In the genomic region with DNA sequence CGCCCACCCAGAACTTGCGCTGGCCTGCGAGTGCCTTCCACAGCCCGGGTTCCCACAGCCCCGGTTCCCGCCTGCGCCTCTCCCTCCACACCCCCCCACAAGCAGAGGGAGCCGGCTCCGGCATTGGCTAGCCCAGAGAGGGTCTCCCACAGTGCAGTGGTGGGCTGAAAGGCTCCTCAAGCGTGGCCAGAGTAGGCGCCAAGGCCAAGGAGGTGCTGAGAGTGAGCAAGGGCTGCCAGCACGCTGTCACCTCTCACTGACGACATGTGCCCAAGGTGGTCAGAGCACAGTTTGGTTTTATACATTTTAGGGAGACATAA, we compare ENCODE assay signal across 15 cellular contexts. TPM values are rescaled to one million over a fixed set of nuclear protein-coding genes. Genes with fewer than 3 reads are reported as not detected.
DNase-seq lines count a peak whose midpoint lies in the region; ATAC-seq and TF ChIP-seq lines count a peak whose summit lies in the region.
"Had no signal": no experiment of that assay in that cellular context is flagged by ENCODE, and none has a peak within 500 bp of the region (broad histone marks: within the 10 kb centered on the region; RNA-seq: fewer than 3 reads in every experiment).

No MANE protein-coding gene starts in this region.

- H3K4me2 ChIP-seq in neuronal stem cell (ENCODE audit: insufficient read depth, low read length, poor library complexity, severe bottlenecking): no peak overlapping the region

- no peak overlapping the region for H2AFZ ChIP-seq in neuronal stem cell (ENCODE audit: low read length)

- DNase-seq in H7 (peak; percentile 15), neuronal stem cell (ENCODE audit: low spot score) (no peak), suprapubic skin (ENCODE audit: low spot score in 2 of 2) (peak; percentile 49 to 76), Ammon's horn (ENCODE audit: low spot score) (no peak), NCI-H748 treated with DMSO at 0.1 percent for 48 hours (lab: John Stamatoyannopoulos, UW) (no peak)
- DNase-seq: C1 segment of cervical spinal cord; Calu3; CD4-positive, alpha-beta memory T cell; COR-L47; DMS53; DMS79 treated with DMSO at 0.1 percent for 48 hours; GF-D8; GOT3 had no signal

- no peak overlapping the region for H2BK12ac ChIP-seq in neuronal stem cell (ENCODE audit: low read length)

- TF ChIP-seq CTCF in suprapubic skin (IDR thresholded peaks at IDR 0.05): no peak

- H3K9ac ChIP-seq in neuronal stem cell (ENCODE audit: low read depth, low read length, poor library complexity): no peak overlapping the region

- H3K27me3 ChIP-seq in H7 (ENCODE audit: control insufficient read depth, insufficient read depth, low read length): no peaks in the 10 kb centered on the region
- H3K27me3 ChIP-seq in neuronal stem cell (ENCODE audit: control insufficient read depth in 3 of 3, insufficient read depth in 3 of 3, low read depth in 1 of 3, low read length in 3 of 3): no peaks in the 10 kb centered on the region
- no peaks in the 10 kb centered on the region for H3K27me3 ChIP-seq in suprapubic skin

- H3K23ac ChIP-seq in neuronal stem cell (ENCODE audit: low read depth, low read length, poor library complexity): no peak overlapping the region

- no peak overlapping the region for H2BK15ac ChIP-seq in neuronal stem cell (ENCODE audit: low read length)

- TF ChIP-seq POLR2A in suprapubic skin (IDR thresholded peaks at IDR 0.05): no peak

- no peak overlapping the region for H3K14ac ChIP-seq in neuronal stem cell (ENCODE audit: low read length)

- H3K4ac ChIP-seq in neuronal stem cell (ENCODE audit: low read length): no peak overlapping the region

- H3K9me3 ChIP-seq in neuronal stem cell (replicated peaks in 1 of 2; ENCODE audit: control insufficient read depth in 2 of 2, insufficient read depth in 1 of 2, low read depth in 1 of 2, low read length in 2 of 2) (peaks cover 0 to 7% of the 10 kb centered on the region in 2 donors), suprapubic skin (no peaks in the 10 kb centered on the region)

- no peak overlapping the region for H2AK5ac ChIP-seq in neuronal stem cell (ENCODE audit: low read depth, low read length)

- no peaks in the 10 kb centered on the region for H3K36me3 ChIP-seq in H7 (replicated peaks; ENCODE audit: control insufficient read depth, insufficient read depth, low read length)
- H3K36me3 ChIP-seq in neuronal stem cell (replicated peaks in 1 of 2; ENCODE audit: control insufficient read depth in 2 of 2, insufficient read depth in 2 of 2, low read length in 2 of 2): no peaks in the 10 kb centered on the region
- no peaks in the 10 kb centered on the region for H3K36me3 ChIP-seq in suprapubic skin

- no peak overlapping the region for H4K91ac ChIP-seq in neuronal stem cell (ENCODE audit: low read depth, low read length, poor library complexity)

- ATAC-seq in HG03439 (IDR thresholded peaks at IDR 0.05; ENCODE audit: unreplicated experiment): no peak
- ATAC-seq: HCT116 had no signal

- WGBS in neuronal stem cell (ENCODE audit: extremely low coverage in 2 of 2, insufficient read length in 2 of 2, insufficient replicate concordance in 1 of 2), 2 donors: no CpG with 5 or more reads among the region's 13 CpGs
- 100% methylated on average over 2 of the region's 13 CpGs for WGBS in suprapubic skin

- no peak overlapping the region for H2BK120ac ChIP-seq in neuronal stem cell (ENCODE audit: low read depth, low read length)

- no peak overlapping the region for H3K27ac ChIP-seq in neuronal stem cell (replicated peaks; ENCODE audit: low read length)
- no peak overlapping the region for H3K27ac ChIP-seq in suprapubic skin

- no peaks in the 10 kb centered on the region for H3K4me1 ChIP-seq in neuronal stem cell (ENCODE audit: control insufficient read depth in 2 of 2, insufficient read depth in 1 of 2, low read depth in 1 of 2, low read length in 2 of 2)
- no peaks in the 10 kb centered on the region for H3K4me1 ChIP-seq in suprapubic skin

- no peaks in the 10 kb centered on the region for H3K79me1 ChIP-seq in neuronal stem cell (ENCODE audit: low read depth, low read length)

- no peak for TF ChIP-seq EP300 in suprapubic skin (IDR thresholded peaks at IDR 0.05)

- no peak overlapping the region for H4K8ac ChIP-seq in neuronal stem cell (ENCODE audit: low read depth, low read length)

- peak overlapping the region; percentile 64 for H3K18ac ChIP-seq in neuronal stem cell (ENCODE audit: low read length)

- H2BK5ac ChIP-seq in neuronal stem cell (ENCODE audit: low read length): no peak overlapping the region

- H3K4me3 ChIP-seq in H7 (ENCODE audit: insufficient read depth, low read depth, low read length) (no peak overlapping the region), neuronal stem cell (ENCODE audit: low read length in 2 of 2) (no peak overlapping the region), suprapubic skin (no peak overlapping the region)

RNA-seq across cellular contexts. Expression of gene PXDN, which starts 15.3 kb away (rescaled TPM):
- 102 and 124 TPM in 2 replicates for total RNA-seq in H7 (2014; rRNA removed; shearing (Covaris generic))
- polyA plus RNA-seq in neuronal stem cell (2013, experiment 1 of 2): 105 TPM
- 108 TPM for polyA plus RNA-seq in neuronal stem cell (2013, experiment 2 of 2)
- total RNA-seq in suprapubic skin: 1 to 10 TPM; 7.0 to 9.5 (median 9.4) TPM
- total RNA-seq: Calu3; CD4-positive, alpha-beta memory T cell had no signal

Comparison
In these comparisons a context has a peak if more than half of its experiments do, and no peak if none do; other contexts are left out.
1. DNase-seq: peak in H7 (single experiment) and suprapubic skin (2 of 2); none in neuronal stem cell (single experiment), Ammon's horn (single experiment) and NCI-H748 treated with DMSO at 0.1 percent for 48 hours (single experiment).